Comparison of ENCODE assay signal across 17 cellular contexts in genomic region chr21:40047993-40048730, GRCh38.
A peak's percentile ranks its signal among the peaks of the same experiment; 100 is the strongest.
DNase-seq lines count a peak whose midpoint lies in the region; ATAC-seq and TF ChIP-seq lines count a peak whose summit lies in the region.
"Had no signal": no experiment of that assay in that cellular context is flagged by ENCODE, and none has a peak within 500 bp of the region (broad histone marks: within the 10 kb centered on the region; RNA-seq: fewer than 3 reads in every experiment).

No MANE protein-coding gene starts in this region.

- H3K9ac ChIP-seq in stomach smooth muscle (ENCODE audit: low read length in 2 of 2) = no peak overlapping the region

- DNase-seq in DMS153 (lab: John Stamatoyannopoulos, UW) (peak; percentile 16), DMS153 treated with DMSO at 0.1 percent for 48 hours (lab: John Stamatoyannopoulos, UW; ENCODE audit: unreplicated experiment) (no peak), NCI-H82 (lab: John Stamatoyannopoulos, UW) (peak; percentile 79), substantia nigra (lab: John Stamatoyannopoulos, UW) (no peak), testis (no peak)
- DNase-seq: activated CD8-positive, alpha-beta T cell treated with anti-CD3 and anti-CD28 coated beads, Interleukin-2, amount 10 ng/mL, durations not matched to agents 7 days and 5 days; activated T-cell treated with anti-CD3 and anti-CD28 coated beads, Interleukin-2, amount 50 U/mL, for 4 hours; BE2C; Calu3; Kasumi-1; NCI-H1417 treated with DMSO at 0.1 percent for 48 hours had no signal

- no peak for TF ChIP-seq POLR2A in testis (IDR thresholded peaks at IDR 0.05)

- no peak overlapping the region for H3K4me3 ChIP-seq in stomach smooth muscle (ENCODE audit: low read length in 2 of 2)
- H3K4me3 ChIP-seq in testis = no peak overlapping the region
- H3K4me3 ChIP-seq: breast epithelium had no signal

- H3K27ac ChIP-seq in stomach smooth muscle (ENCODE audit: low read length) = peak overlapping the region; percentile 78
- no peak overlapping the region for H3K27ac ChIP-seq in substantia nigra (ENCODE audit: low read depth, low read length, poor library complexity, severe bottlenecking)
- H3K27ac ChIP-seq in testis = no peak overlapping the region
- H3K27ac ChIP-seq: 22Rv1, breast epithelium had no signal

- ATAC-seq in esophagus mucosa (peak; percentile 29), GM21576 (IDR thresholded peaks at IDR 0.05; ENCODE audit: unreplicated experiment) (no peak)
- ATAC-seq: activated CD8-positive, alpha-beta T cell treated with anti-CD3 and anti-CD28 coated beads, Interleukin-2, amount 10 ng/mL, durations not matched to agents 7 days and 5 days; activated T-cell treated with anti-CD3 and anti-CD28 coated beads, Interleukin-2, amount 50 U/mL, for 4 hours; left lobe of liver had no signal

- H3K27me3 ChIP-seq in stomach smooth muscle (ENCODE audit: control insufficient read depth in 1 of 2, insufficient read depth in 2 of 2, low read length in 2 of 2) = no peaks in the 10 kb centered on the region
- H3K27me3 ChIP-seq in testis = no peaks in the 10 kb centered on the region
- H3K27me3 ChIP-seq: BE2C, breast epithelium had no signal

- no peak for TF ChIP-seq CTCF in testis (IDR thresholded peaks at IDR 0.05)

- peaks cover 44% of the 10 kb centered on the region for H3K4me1 ChIP-seq in stomach smooth muscle (ENCODE audit: control insufficient read depth, insufficient read depth, low read length)
- H3K4me1 ChIP-seq in testis = no peaks in the 10 kb centered on the region
- H3K4me1 ChIP-seq: BE2C had no signal

- intact Hi-C loops in testis (cut with DNase I; ENCODE audit: low total_unique reads) = no loop called here

- H3K9me3 ChIP-seq in stomach smooth muscle (ENCODE audit: control insufficient read depth in 2 of 2, low read length in 2 of 2) (no peaks in the 10 kb centered on the region), testis (no peaks in the 10 kb centered on the region)
- H3K9me3 ChIP-seq: BE2C, breast epithelium had no signal

- H3K36me3 ChIP-seq in stomach smooth muscle (ENCODE audit: control insufficient read depth in 2 of 2, insufficient read depth in 2 of 2, low read length in 2 of 2) = no peaks in the 10 kb centered on the region
- no peaks in the 10 kb centered on the region for H3K36me3 ChIP-seq in testis (ENCODE audit: low read depth, missing control alignments)
- H3K36me3 ChIP-seq: BE2C, breast epithelium had no signal

- WGBS in testis, 2 donors = 76 to 78% methylated on average over 5 of the region's 5 CpGs

Comparison
In these comparisons a context has a peak if more than half of its experiments do, and no peak if none do; other contexts are left out.
1. DNase-seq: peak in DMS153 (single experiment) and NCI-H82 (single experiment); none in DMS153 treated with DMSO at 0.1 percent for 48 hours (single experiment), substantia nigra (0 of 49) and testis (single experiment).